Comparison of ENCODE assay signal across 17 cellular contexts in genomic region chr20:34404803-34405202, GRCh38. TPM values are rescaled to one million over a fixed set of nuclear protein-coding genes. Genes with fewer than 3 reads are reported as not detected.
DNase-seq lines count a peak whose midpoint lies in the region; ATAC-seq and TF ChIP-seq lines count a peak whose summit lies in the region.
"Had no signal": no experiment of that assay in that cellular context is flagged by ENCODE, and none has a peak within 500 bp of the region (broad histone marks: within the 10 kb centered on the region; RNA-seq: fewer than 3 reads in every experiment).

No MANE protein-coding gene starts in this region.

- peak overlapping the region in 7 of 8 donors; percentile 58 to 94 (median 87) for H3K27ac Mint-ChIP-seq in CD8-positive, alpha-beta memory T cell
- H3K27ac Mint-ChIP-seq in T-cell, result peak overlapping the region; percentile 44 to 52

- ATAC-seq in T-cell (replicated peaks in 1 of 4) (no peak), GM18520 (IDR thresholded peaks at IDR 0.05; ENCODE audit: unreplicated experiment) (no peak), GM18870 (IDR thresholded peaks at IDR 0.05; ENCODE audit: unreplicated experiment) (no peak)

- H3K9me3 ChIP-seq in BLaER1 treated with 17β-estradiol and CSF1 and Interleukin-3, amounts not matched to agents 10 nM and 100 nM (replicated peaks in 1 of 11), result no peaks in the 10 kb centered on the region
- H3K9me3 ChIP-seq in CD8-positive, alpha-beta memory T cell (ENCODE audit: low read length), result no peaks in the 10 kb centered on the region
- no peaks in the 10 kb centered on the region for H3K9me3 ChIP-seq in liver (ENCODE audit: control insufficient read depth in 4 of 4, low read length in 3 of 4)
- H3K9me3 ChIP-seq: vagina had no signal

- peaks cover 36 to 45% (median 42%) of the 10 kb centered on the region in 10 experiments for H3K4me1 ChIP-seq in BLaER1 treated with 17β-estradiol and CSF1 and Interleukin-3, amounts not matched to agents 10 nM and 100 nM
- H3K4me1 ChIP-seq in CD8-positive, alpha-beta memory T cell (ENCODE audit: insufficient read depth, low read length), result peaks cover 20% of the 10 kb centered on the region
- H3K4me1 ChIP-seq in liver (ENCODE audit: control insufficient read depth in 4 of 4, insufficient read depth in 4 of 4, low read length in 3 of 4), result peaks cover 26 to 83% (median 68%) of the 10 kb centered on the region in 4 donors

- peak overlapping the region in 6 of 11 experiments; percentile 38 to 59 (median 50); a peak in 7 of 22 replicates for H3K9ac ChIP-seq in BLaER1 treated with 17β-estradiol and CSF1 and Interleukin-3, amounts not matched to agents 10 nM and 100 nM
- no peak overlapping the region for H3K9ac ChIP-seq in liver (ENCODE audit: low read depth in 1 of 2, low read length in 2 of 2)

- H3K9me3 Mint-ChIP-seq in CD8-positive, alpha-beta memory T cell, result no peaks in the 10 kb centered on the region
- H3K9me3 Mint-ChIP-seq in T-cell, result no peaks in the 10 kb centered on the region
- H3K9me3 Mint-ChIP-seq: naive B cell had no signal

- peaks cover 0 to 53% (median 13%) of the 10 kb centered on the region in 3 donors for H3K36me3 Mint-ChIP-seq in CD8-positive, alpha-beta memory T cell
- peaks cover 31% of the 10 kb centered on the region for H3K36me3 Mint-ChIP-seq in T-cell

- H3K27me3 Mint-ChIP-seq in CD8-positive, alpha-beta memory T cell, result no peaks in the 10 kb centered on the region
- no peaks in the 10 kb centered on the region for H3K27me3 Mint-ChIP-seq in T-cell
- H3K27me3 Mint-ChIP-seq: naive B cell had no signal

- peaks cover 55 to 76% (median 66%) of the 10 kb centered on the region in 11 experiments for H3K36me3 ChIP-seq in BLaER1 treated with 17β-estradiol and CSF1 and Interleukin-3, amounts not matched to agents 10 nM and 100 nM
- peaks cover 5% of the 10 kb centered on the region for H3K36me3 ChIP-seq in CD8-positive, alpha-beta memory T cell (ENCODE audit: insufficient read depth, low read length)
- peaks cover 0 to 5% (median 1%) of the 10 kb centered on the region in 4 donors for H3K36me3 ChIP-seq in liver (ENCODE audit: control insufficient read depth in 4 of 4, insufficient read depth in 3 of 4, low read depth in 1 of 4, low read length in 3 of 4)
- H3K36me3 ChIP-seq: vagina had no signal

- peak overlapping the region in 6 of 7 donors; percentile 54 to 74 (median 72) for H3K4me3 Mint-ChIP-seq in CD8-positive, alpha-beta memory T cell
- peak overlapping the region; percentile 31 to 52 (median 39) for H3K4me3 Mint-ChIP-seq in T-cell

- TF ChIP-seq CTCF in liver (IDR thresholded peaks at IDR 0.05; ENCODE audit: low read depth, low read length, missing input control), result no peak

- peaks cover 61 to 78% (median 75%) of the 10 kb centered on the region in 3 donors for H3K4me1 Mint-ChIP-seq in CD8-positive, alpha-beta memory T cell
- peaks cover 58 to 70% (median 68%) of the 10 kb centered on the region in 3 donors for H3K4me1 Mint-ChIP-seq in T-cell

- TF ChIP-seq RAD21 in liver (IDR thresholded peaks at IDR 0.05), result no peak

- WGBS in liver, result 94% methylated on average over 1 of the region's 1 CpG

- POLR2A ChIA-PET in CD8-positive, alpha-beta memory T cell (lab: Charles Lee), result interaction anchor here (0.6 kb wide), 1 partner anchor 19 kb away, joined by 4 read pairs; no protein-coding TSS in a partner anchor
- POLR2A ChIA-PET in T-cell (lab: Charles Lee), result interaction anchor here (0.6 to 0.7 kb wide), 2 partner anchors 239 to 306 kb away, joined by 3 to 7 read pairs; no protein-coding TSS in a partner anchor

- H4K20me1 ChIP-seq in BLaER1 treated with 17β-estradiol and CSF1 and Interleukin-3, amounts not matched to agents 10 nM and 100 nM, result peaks cover 40 to 100% (median 75%) of the 10 kb centered on the region in 11 experiments; a peak in 20 of 22 replicates

- CTCF ChIA-PET in CD8-positive, alpha-beta memory T cell (lab: Charles Lee), result interaction anchor here (0.7 to 0.9 kb wide), 2 partner anchors 92 to 429 kb away, joined by 3 to 4 read pairs; no protein-coding TSS in a partner anchor
- CTCF ChIA-PET in T-cell (lab: Charles Lee), result interaction anchor here in 1 of 2 donors (0.7 to 1.2 kb wide), 4 partner anchors 23 to 297 kb away, joined by 4 to 6 read pairs (median 5); partner anchors contain the start of gene ITCH

- peak overlapping the region in 8 of 11 experiments; percentile 45 to 79 (median 67); a peak in 16 of 22 replicates for H3K27ac ChIP-seq in BLaER1 treated with 17β-estradiol and CSF1 and Interleukin-3, amounts not matched to agents 10 nM and 100 nM
- H3K27ac ChIP-seq in CD8-positive, alpha-beta memory T cell (ENCODE audit: low read depth, low read length), result no peak overlapping the region
- peak overlapping the region; percentile 65 to 70 for H3K27ac ChIP-seq in liver (ENCODE audit: low read depth in 1 of 2, low read length in 2 of 2)
- H3K27ac ChIP-seq: hepatocyte, vagina had no signal

- 0 out of 20 replicates have a peak overlapping the region, but pooled peaks of 1 of the 10 experiments have one; percentile 11 for H3K4me3 ChIP-seq in BLaER1 treated with 17β-estradiol and CSF1 and Interleukin-3, amounts not matched to agents 10 nM and 100 nM
- no peak overlapping the region for H3K4me3 ChIP-seq in CD8-positive, alpha-beta memory T cell (ENCODE audit: low read length)
- no peak overlapping the region for H3K4me3 ChIP-seq in liver (ENCODE audit: low read depth in 1 of 3, low read length in 3 of 3)
- H3K4me3 ChIP-seq: hepatocyte, vagina had no signal

- peak overlapping the region; percentile 48 to 92 (median 78) for H3K4me2 ChIP-seq in BLaER1 treated with 17β-estradiol and CSF1 and Interleukin-3, amounts not matched to agents 10 nM and 100 nM
- H3K4me2 ChIP-seq: hepatocyte had no signal

- DNase-seq in CD8-positive, alpha-beta memory T cell, result no peak
- DNase-seq in T-cell (no peak), COLO829 (ENCODE audit: low spot score) (no peak)
- DNase-seq: activated CD8-positive, alpha-beta memory T cell treated with anti-CD3 and anti-CD28 coated beads for 24 hours; activated gamma-delta T cell; C1 segment of cervical spinal cord; mammary epithelial cell; NCI-H1436 treated with DMSO at 0.1 percent for 48 hours; NCI-H226; stimulated activated CD4-positive, alpha-beta T cell treated with anti-CD3 and anti-CD28 coated beads, Interleukin-2, amount 100 ng/mL, for 24 hours had no signal

- no peaks in the 10 kb centered on the region for H3K27me3 ChIP-seq in BLaER1 treated with 17β-estradiol and CSF1 and Interleukin-3, amounts not matched to agents 10 nM and 100 nM
- no peaks in the 10 kb centered on the region for H3K27me3 ChIP-seq in CD8-positive, alpha-beta memory T cell (ENCODE audit: insufficient read depth, low read length, poor library complexity, severe bottlenecking)
- no peaks in the 10 kb centered on the region for H3K27me3 ChIP-seq in liver (ENCODE audit: control insufficient read depth in 4 of 4, insufficient read depth in 4 of 4, low read length in 3 of 4)
- H3K27me3 ChIP-seq: hepatocyte, vagina had no signal

TF ChIP-seq in liver, 16 proteins besides CTCF, POLR2A, EP300 and RAD21 (continues in another document):
- TF ChIP-seq, protein P1, sequence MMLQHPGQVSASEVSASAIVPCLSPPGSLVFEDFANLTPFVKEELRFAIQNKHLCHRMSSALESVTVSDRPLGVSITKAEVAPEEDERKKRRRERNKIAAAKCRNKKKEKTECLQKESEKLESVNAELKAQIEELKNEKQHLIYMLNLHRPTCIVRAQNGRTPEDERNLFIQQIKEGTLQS (IDR thresholded peaks at IDR 0.05), result no peak
- no peak for TF ChIP-seq GABPA (IDR thresholded peaks at IDR 0.05 in 1 of 2, conservative IDR thresholded peaks at IDR 0.05 in 1 of 2)
- TF ChIP-seq SP1 (IDR thresholded peaks at IDR 0.05), result no peak
- TF ChIP-seq YY1 (IDR thresholded peaks at IDR 0.05), result no peak
- TF ChIP-seq MAX (IDR thresholded peaks at IDR 0.05), result no peak
- TF ChIP-seq, protein P2, sequence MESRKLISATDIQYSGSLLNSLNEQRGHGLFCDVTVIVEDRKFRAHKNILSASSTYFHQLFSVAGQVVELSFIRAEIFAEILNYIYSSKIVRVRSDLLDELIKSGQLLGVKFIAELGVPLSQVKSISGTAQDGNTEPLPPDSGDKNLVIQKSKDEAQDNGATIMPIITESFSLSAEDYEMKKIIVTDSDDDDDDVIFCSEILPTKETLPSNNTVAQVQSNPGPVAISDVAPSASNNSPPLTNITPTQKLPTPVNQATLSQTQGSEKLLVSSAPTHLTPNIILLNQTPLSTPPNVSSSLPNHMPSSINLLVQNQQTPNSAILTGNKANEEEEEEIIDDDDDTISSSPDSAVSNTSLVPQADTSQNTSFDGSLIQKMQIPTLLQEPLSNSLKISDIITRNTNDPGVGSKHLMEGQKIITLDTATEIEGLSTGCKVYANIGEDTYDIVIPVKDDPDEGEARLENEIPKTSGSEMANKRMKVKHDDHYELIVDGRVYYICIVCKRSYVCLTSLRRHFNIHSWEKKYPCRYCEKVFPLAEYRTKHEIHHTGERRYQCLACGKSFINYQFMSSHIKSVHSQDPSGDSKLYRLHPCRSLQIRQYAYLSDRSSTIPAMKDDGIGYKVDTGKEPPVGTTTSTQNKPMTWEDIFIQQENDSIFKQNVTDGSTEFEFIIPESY (IDR thresholded peaks at IDR 0.05), result no peak
- no peak for TF ChIP-seq NR2F2 (IDR thresholded peaks at IDR 0.05)
- TF ChIP-seq HNF4G (IDR thresholded peaks at IDR 0.05), result no peak
- no peak for TF ChIP-seq EGR1 (IDR thresholded peaks at IDR 0.05; ENCODE audit: low read depth in 2 of 2)
- no peak for TF ChIP-seq RXRA (IDR thresholded peaks at IDR 0.05)
- TF ChIP-seq HNF4A (conservative IDR thresholded peaks at IDR 0.05), result no peak
- TF ChIP-seq TAF1 (conservative IDR thresholded peaks at IDR 0.05), result no peak

RNA-seq across cellular contexts. Expression of gene ITCH, which starts 41.7 kb away (rescaled TPM):
- total RNA-seq in CD8-positive, alpha-beta memory T cell, result 10 to 100 TPM; 45.6 to 51.7 TPM
- 38.0 TPM for polyA plus RNA-seq in CD8-positive, alpha-beta memory T cell
- total RNA-seq in T-cell (10 to 100 TPM; 50.5 to 63.6 (median 53.3) TPM), liver (10 to 100 TPM; 32.1 to 85.3 TPM)
- polyA plus RNA-seq in liver, result 10 to 100 TPM; 14.3 to 19.6 TPM

Comparison
In these comparisons a context has a peak if more than half of its experiments do, and no peak if none do; other contexts are left out.
1. H3K9ac ChIP-seq: peak in BLaER1 treated with 17β-estradiol and CSF1 and Interleukin-3, amounts not matched to agents 10 nM and 100 nM (6 of 11); none in liver (0 of 2).